In genomic region chr10:107474650-107475049, GRCh38 we compare ENCODE assay signal across 20 cellular contexts.
DNase-seq lines count a peak whose midpoint lies in the region; ATAC-seq, FAIRE-seq and TF ChIP-seq lines count a peak whose summit lies in the region.
"Had no signal": no experiment of that assay in that cellular context is flagged by ENCODE, and none has a peak within 500 bp of the region (broad histone marks: within the 10 kb centered on the region; RNA-seq: fewer than 3 reads in every experiment).

No MANE protein-coding gene starts in this region.

- no peak for DNase-seq in GM12891 (ENCODE audit: insufficient read length, low spot score)
- no peak for DNase-seq in smooth muscle cell (lab: John Stamatoyannopoulos, UW; ENCODE audit: unreplicated experiment)
- DNase-seq in GM19239 (ENCODE audit: insufficient read length, low spot score) = no peak
- DNase-seq in GM03348 (ENCODE audit: low spot score) = no peak
- DNase-seq in activated gamma-delta T cell (lab: John Stamatoyannopoulos, UW) = no peak
- DNase-seq: CD8-positive, alpha-beta T cell; DMS79; H7; NCI-H1105 treated with DMSO at 0.1 percent for 48 hours; NCI-H1694 treated with DMSO at 0.1 percent for 48 hours; NCI-H2107; NCI-H2227 treated with DMSO at 0.1 percent for 48 hours; NCI-H524; Peyer's patch; Right ventricle myocardium superior had no signal

- ATAC-seq in GM18868 (IDR thresholded peaks at IDR 0.05; ENCODE audit: unreplicated experiment) = peak; percentile 40
- peak; percentile 63 for ATAC-seq in GM21717 (IDR thresholded peaks at IDR 0.05; ENCODE audit: unreplicated experiment)
- ATAC-seq in HG03354 (IDR thresholded peaks at IDR 0.05; ENCODE audit: poor library complexity, severe bottlenecking, unreplicated experiment) = peak; percentile 60
- ATAC-seq: CD8-positive, alpha-beta T cell had no signal

- FAIRE-seq in GM12891 (lab: Jason Lieb, UNC) = peak; percentile 33
- no peak for FAIRE-seq in GM19239 (lab: Jason Lieb, UNC)

- H3K9ac ChIP-seq in smooth muscle cell (ENCODE audit: low read depth) = no peak overlapping the region
- H3K9ac ChIP-seq: BLaER1 had no signal

- no peaks in the 10 kb centered on the region for H3K79me2 ChIP-seq in smooth muscle cell (ENCODE audit: low read depth)

- 93% methylated on average over 1 of the region's 1 CpG for WGBS in smooth muscle cell (ENCODE audit: low lambda C conversion rate)

- no peak for TF ChIP-seq POLR2A in GM12891 (IDR thresholded peaks at IDR 0.05; ENCODE audit: low read depth, low read length)

- H3F3A ChIP-seq in smooth muscle cell (ENCODE audit: low read depth) = no peaks in the 10 kb centered on the region

- no peak overlapping the region for H2AFZ ChIP-seq in smooth muscle cell (ENCODE audit: low read depth)

- no peaks in the 10 kb centered on the region for H4K20me1 ChIP-seq in smooth muscle cell (ENCODE audit: low read depth)
- H4K20me1 ChIP-seq: BLaER1 had no signal

- no peak for TF ChIP-seq CTCF in smooth muscle cell (IDR thresholded peaks at IDR 0.05; ENCODE audit: borderline replicate concordance, insufficient read depth, poor library complexity, severe bottlenecking)

- H3K9me3 ChIP-seq in smooth muscle cell (replicated peaks; ENCODE audit: low read depth) = no peaks in the 10 kb centered on the region
- H3K9me3 ChIP-seq: BLaER1, Peyer's patch had no signal

- no peak overlapping the region for H3K27ac ChIP-seq in smooth muscle cell (ENCODE audit: low read depth)
- H3K27ac ChIP-seq: BLaER1, Peyer's patch, SK-N-MC had no signal

- H3K4me1 ChIP-seq in smooth muscle cell (ENCODE audit: low read depth) = no peaks in the 10 kb centered on the region
- H3K4me1 ChIP-seq: BLaER1, Peyer's patch had no signal

- H3K4me3 ChIP-seq in smooth muscle cell = no peak overlapping the region
- H3K4me3 ChIP-seq: BLaER1, Peyer's patch, SK-N-MC had no signal

- no peak overlapping the region for H3K4me2 ChIP-seq in smooth muscle cell
- H3K4me2 ChIP-seq: BLaER1 had no signal

- H3K36me3 ChIP-seq in smooth muscle cell (ENCODE audit: low read depth) = no peaks in the 10 kb centered on the region
- H3K36me3 ChIP-seq: BLaER1, Peyer's patch had no signal

- no peaks in the 10 kb centered on the region for H3K27me3 ChIP-seq in smooth muscle cell (ENCODE audit: low read depth)
- H3K27me3 ChIP-seq: BLaER1, Peyer's patch had no signal

TF ChIP-seq in GM12891, 5 proteins besides CTCF, POLR2A, EP300 and RAD21:
- TF ChIP-seq TAF1 (IDR thresholded peaks at IDR 0.05; ENCODE audit: low read depth, low read length) = no peak
- TF ChIP-seq PAX5 (IDR thresholded peaks at IDR 0.05; ENCODE audit: insufficient read depth, low read length, severe bottlenecking) = no peak
- TF ChIP-seq SPI1 (IDR thresholded peaks at IDR 0.05; ENCODE audit: low read depth, low read length) = no peak
- TF ChIP-seq POU2F2 (IDR thresholded peaks at IDR 0.05; ENCODE audit: low read depth, low read length) = no peak
- no peak for TF ChIP-seq POLR2AphosphoS5 (IDR thresholded peaks at IDR 0.05; ENCODE audit: low read depth, low read length)
